Comparison of ENCODE assay signal across 1 cellular context in genomic region chr10:125369382-125370326, GRCh38.
TF ChIP-seq lines count a peak whose summit lies in the region.

No MANE protein-coding gene starts in this region.

TF ChIP-seq in GM23338, 12 proteins besides CTCF, POLR2A, EP300 and RAD21:
- TF ChIP-seq, protein P1, sequence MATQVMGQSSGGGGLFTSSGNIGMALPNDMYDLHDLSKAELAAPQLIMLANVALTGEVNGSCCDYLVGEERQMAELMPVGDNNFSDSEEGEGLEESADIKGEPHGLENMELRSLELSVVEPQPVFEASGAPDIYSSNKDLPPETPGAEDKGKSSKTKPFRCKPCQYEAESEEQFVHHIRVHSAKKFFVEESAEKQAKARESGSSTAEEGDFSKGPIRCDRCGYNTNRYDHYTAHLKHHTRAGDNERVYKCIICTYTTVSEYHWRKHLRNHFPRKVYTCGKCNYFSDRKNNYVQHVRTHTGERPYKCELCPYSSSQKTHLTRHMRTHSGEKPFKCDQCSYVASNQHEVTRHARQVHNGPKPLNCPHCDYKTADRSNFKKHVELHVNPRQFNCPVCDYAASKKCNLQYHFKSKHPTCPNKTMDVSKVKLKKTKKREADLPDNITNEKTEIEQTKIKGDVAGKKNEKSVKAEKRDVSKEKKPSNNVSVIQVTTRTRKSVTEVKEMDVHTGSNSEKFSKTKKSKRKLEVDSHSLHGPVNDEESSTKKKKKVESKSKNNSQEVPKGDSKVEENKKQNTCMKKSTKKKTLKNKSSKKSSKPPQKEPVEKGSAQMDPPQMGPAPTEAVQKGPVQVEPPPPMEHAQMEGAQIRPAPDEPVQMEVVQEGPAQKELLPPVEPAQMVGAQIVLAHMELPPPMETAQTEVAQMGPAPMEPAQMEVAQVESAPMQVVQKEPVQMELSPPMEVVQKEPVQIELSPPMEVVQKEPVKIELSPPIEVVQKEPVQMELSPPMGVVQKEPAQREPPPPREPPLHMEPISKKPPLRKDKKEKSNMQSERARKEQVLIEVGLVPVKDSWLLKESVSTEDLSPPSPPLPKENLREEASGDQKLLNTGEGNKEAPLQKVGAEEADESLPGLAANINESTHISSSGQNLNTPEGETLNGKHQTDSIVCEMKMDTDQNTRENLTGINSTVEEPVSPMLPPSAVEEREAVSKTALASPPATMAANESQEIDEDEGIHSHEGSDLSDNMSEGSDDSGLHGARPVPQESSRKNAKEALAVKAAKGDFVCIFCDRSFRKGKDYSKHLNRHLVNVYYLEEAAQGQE (IDR thresholded peaks at IDR 0.05; ENCODE audit: unreplicated experiment): no peak
- TF ChIP-seq JUNB (IDR thresholded peaks at IDR 0.05; ENCODE audit: unreplicated experiment) (no peak), EZH2phosphoT487 (IDR thresholded peaks at IDR 0.05; ENCODE audit: unreplicated experiment) (no peak), POLR2AphosphoS5 (IDR thresholded peaks at IDR 0.05; ENCODE audit: low read depth) (no peak), ZNF114 (CRISPR knock-in tag; IDR thresholded peaks at IDR 0.05) (no peak), EZH2 (IDR thresholded peaks at IDR 0.05; ENCODE audit: low read depth, unreplicated experiment) (no peak), ZNF462 (CRISPR knock-in tag; IDR thresholded peaks at IDR 0.05) (no peak), ZNF331 (CRISPR knock-in tag; IDR thresholded peaks at IDR 0.05; ENCODE audit: low read depth) (no peak), CREB1 (CRISPR knock-in tag; IDR thresholded peaks at IDR 0.05; ENCODE audit: low read depth) (no peak), STAT1 (IDR thresholded peaks at IDR 0.05; ENCODE audit: unreplicated experiment) (no peak), NANOG (IDR thresholded peaks at IDR 0.05; ENCODE audit: borderline replicate concordance) (no peak)
- TF ChIP-seq, protein P2, sequence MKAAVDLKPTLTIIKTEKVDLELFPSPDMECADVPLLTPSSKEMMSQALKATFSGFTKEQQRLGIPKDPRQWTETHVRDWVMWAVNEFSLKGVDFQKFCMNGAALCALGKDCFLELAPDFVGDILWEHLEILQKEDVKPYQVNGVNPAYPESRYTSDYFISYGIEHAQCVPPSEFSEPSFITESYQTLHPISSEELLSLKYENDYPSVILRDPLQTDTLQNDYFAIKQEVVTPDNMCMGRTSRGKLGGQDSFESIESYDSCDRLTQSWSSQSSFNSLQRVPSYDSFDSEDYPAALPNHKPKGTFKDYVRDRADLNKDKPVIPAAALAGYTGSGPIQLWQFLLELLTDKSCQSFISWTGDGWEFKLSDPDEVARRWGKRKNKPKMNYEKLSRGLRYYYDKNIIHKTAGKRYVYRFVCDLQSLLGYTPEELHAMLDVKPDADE (IDR thresholded peaks at IDR 0.05): no peak
